Comparison of ENCODE assay signal across 31 cellular contexts in the genomic region with DNA sequence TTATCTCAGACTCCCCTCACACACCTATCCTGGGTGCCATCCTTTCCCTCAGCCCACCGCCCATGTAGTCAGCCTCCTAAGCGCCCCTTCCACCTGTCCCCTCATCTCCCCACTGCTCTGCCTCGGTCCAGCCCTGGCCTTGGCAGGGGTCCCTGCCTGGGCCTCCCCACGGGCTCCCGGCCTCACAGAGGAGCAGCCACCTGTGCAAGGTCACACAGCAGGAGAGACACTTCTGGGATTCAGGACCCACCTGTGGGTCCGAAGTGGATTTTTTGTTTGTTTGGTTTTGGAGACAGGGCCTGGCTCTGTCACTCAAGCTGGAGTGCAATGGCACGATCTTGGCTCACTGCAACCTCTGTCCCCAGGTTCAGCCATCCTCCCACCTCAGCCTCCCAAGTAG. TPM values are rescaled to one million over a fixed set of nuclear protein-coding genes. Genes with fewer than 3 reads are reported as not detected.
"Had no signal": no experiment of that assay in that cellular context is flagged by ENCODE, and none has a peak within 500 bp of the region (broad histone marks: within the 10 kb centered on the region; RNA-seq: fewer than 3 reads in every experiment).

No MANE protein-coding gene starts in this region.

- H3K4me3 ChIP-seq: body of pancreas, esophagus muscularis mucosa, gastroesophageal sphincter, heart right ventricle had no signal

- H3K36me3 Mint-ChIP-seq: activated naive CD8-positive, alpha-beta T cell treated with anti-CD3 and anti-CD28 coated beads, Interleukin-2, amount 10 ng/mL, durations not matched to agents 7 days and 5 days had no signal

- H3K9me3 Mint-ChIP-seq: activated CD4-positive, alpha-beta T cell treated with anti-CD3 and anti-CD28 coated beads, Interleukin-2, amount 10 ng/mL, durations not matched to agents 7 days and 5 days; activated CD8-positive, alpha-beta T cell treated with anti-CD3 and anti-CD28 coated beads for 36 hours; activated naive CD4-positive, alpha-beta T cell treated with anti-CD3 and anti-CD28 coated beads, Interleukin-2, amount 50 U/mL, for 24 hours; activated naive CD8-positive, alpha-beta T cell treated with anti-CD3 and anti-CD28 coated beads, Interleukin-2, amount 10 ng/mL, durations not matched to agents 7 days and 5 days; activated T-cell treated with anti-CD3 and anti-CD28 coated beads, Interleukin-2, amount 50 U/mL, for 4 hours; activated T-helper 17 cell treated with anti-CD3 and anti-CD28 coated beads, Interleukin-2, amount 50 U/mL, for 72 hours; effector memory CD8-positive, alpha-beta T cell had no signal

- DNase-seq: activated CD4-positive, alpha-beta T cell treated with anti-CD3 and anti-CD28 coated beads for 4 hours; activated CD4-positive, alpha-beta T cell treated with anti-CD3 and anti-CD28 coated beads, Interleukin-2, amount 10 ng/mL, durations not matched to agents 7 days and 5 days; activated CD4-positive, alpha-beta T cell treated with anti-CD3 and anti-CD28 coated beads, Interleukin-2, amount 50 U/mL, for 48 hours; activated CD4-positive, CD25-positive, alpha-beta regulatory T cell; activated CD4-positive, CD25-positive, alpha-beta regulatory T cell treated with anti-CD3 and anti-CD28 coated beads, Interleukin-2, amount 50 U/mL, for 72 hours; activated CD8-positive, alpha-beta memory T cell treated with anti-CD3 and anti-CD28 coated beads for 24 hours; activated CD8-positive, alpha-beta T cell treated with anti-CD3 and anti-CD28 coated beads for 36 hours; activated effector memory CD4-positive, alpha-beta T cell treated with Interleukin-2 at 50 U/mL for 16 hours; activated gamma-delta T cell treated with Interleukin-2 at 50 U/mL for 16 hours; activated naive CD4-positive, alpha-beta T cell treated with Interleukin-2 at 50 U/mL for 16 hours; activated naive CD8-positive, alpha-beta T cell treated with anti-CD3 and anti-CD28 coated beads, Interleukin-2, amount 10 ng/mL, durations not matched to agents 7 days and 5 days; activated T-cell treated with anti-CD3 and anti-CD28 coated beads, Interleukin-2, amount 50 U/mL, for 4 hours; amniotic stem cell; anterior cingulate cortex; body of pancreas; caudate nucleus; cortex of kidney; dermis blood vessel endothelial cell; effector CD4-positive, alpha-beta T cell; effector memory CD8-positive, alpha-beta T cell; erythroblast; foreskin melanocyte; heart right ventricle; T-helper 2 cell had no signal

- H3K27ac Mint-ChIP-seq: activated CD4-positive, alpha-beta T cell treated with anti-CD3 and anti-CD28 coated beads, Interleukin-2, amount 10 ng/mL, durations not matched to agents 7 days and 5 days; activated CD8-positive, alpha-beta T cell treated with anti-CD3 and anti-CD28 coated beads for 36 hours; activated naive CD4-positive, alpha-beta T cell treated with anti-CD3 and anti-CD28 coated beads, Interleukin-2, amount 50 U/mL, for 24 hours; activated naive CD8-positive, alpha-beta T cell treated with anti-CD3 and anti-CD28 coated beads, Interleukin-2, amount 10 ng/mL, durations not matched to agents 7 days and 5 days; activated T-helper 17 cell treated with anti-CD3 and anti-CD28 coated beads, Interleukin-2, amount 50 U/mL, for 72 hours; effector memory CD8-positive, alpha-beta T cell had no signal

- H3K4me3 Mint-ChIP-seq: activated CD4-positive, alpha-beta T cell treated with anti-CD3 and anti-CD28 coated beads, Interleukin-2, amount 10 ng/mL, durations not matched to agents 7 days and 5 days; activated CD8-positive, alpha-beta T cell treated with anti-CD3 and anti-CD28 coated beads for 36 hours; activated naive CD4-positive, alpha-beta T cell treated with anti-CD3 and anti-CD28 coated beads, Interleukin-2, amount 50 U/mL, for 24 hours; activated naive CD8-positive, alpha-beta T cell treated with anti-CD3 and anti-CD28 coated beads, Interleukin-2, amount 10 ng/mL, durations not matched to agents 7 days and 5 days; activated T-cell treated with anti-CD3 and anti-CD28 coated beads, Interleukin-2, amount 50 U/mL, for 4 hours; activated T-helper 17 cell treated with anti-CD3 and anti-CD28 coated beads, Interleukin-2, amount 50 U/mL, for 72 hours; effector memory CD8-positive, alpha-beta T cell had no signal

- H3K27me3 ChIP-seq: body of pancreas, esophagus muscularis mucosa, gastroesophageal sphincter had no signal

- H3K4me1 Mint-ChIP-seq: activated CD4-positive, alpha-beta T cell treated with anti-CD3 and anti-CD28 coated beads, Interleukin-2, amount 10 ng/mL, durations not matched to agents 7 days and 5 days; activated naive CD8-positive, alpha-beta T cell treated with anti-CD3 and anti-CD28 coated beads, Interleukin-2, amount 10 ng/mL, durations not matched to agents 7 days and 5 days had no signal

- ATAC-seq: activated CD8-positive, alpha-beta T cell treated with anti-CD3 and anti-CD28 coated beads for 36 hours; activated T-cell treated with anti-CD3 and anti-CD28 coated beads, Interleukin-2, amount 50 U/mL, for 4 hours; activated T-helper 17 cell treated with anti-CD3 and anti-CD28 coated beads, Interleukin-2, amount 50 U/mL, for 72 hours; body of pancreas; effector memory CD8-positive, alpha-beta T cell had no signal

RNA-seq across cellular contexts. Expression of gene UPK1A, which starts 0.7 kb away (rescaled TPM):
- total RNA-seq: body of pancreas, dermis blood vessel endothelial cell, esophagus muscularis mucosa, gastroesophageal sphincter, glomerular endothelial cell had no signal

RNA-seq across cellular contexts. Expression of gene ETV2, which starts 24.1 kb away (rescaled TPM):
- total RNA-seq: body of pancreas; gastroesophageal sphincter; T-helper 1 cell treated with Interleukin-12 subunit alpha and Interleukin-12 subunit beta and Interleukin-4 antibody, amounts not matched to agents 30 ng/mL and 1 ng/mL, for 36 hours had no signal

RNA-seq across cellular contexts. Expression of gene ZBTB32, which starts 38.8 kb away (rescaled TPM):
- total RNA-seq: body of pancreas, chondrocyte, dermis blood vessel endothelial cell, esophagus muscularis mucosa, glomerular endothelial cell had no signal
